24 cellular contexts compared by ENCODE assay signal in genomic region chr3:14520967-14521366, GRCh38. TPM values are rescaled to one million over a fixed set of nuclear protein-coding genes. Genes with fewer than 3 reads are reported as not detected.
A peak's percentile ranks its signal among the peaks of the same experiment; 100 is the strongest.
DNase-seq lines count a peak whose midpoint lies in the region; ATAC-seq, FAIRE-seq and TF ChIP-seq lines count a peak whose summit lies in the region.
"Had no signal": no experiment of that assay in that cellular context is flagged by ENCODE, and none has a peak within 500 bp of the region (broad histone marks: within the 10 kb centered on the region; RNA-seq: fewer than 3 reads in every experiment).

No MANE protein-coding gene starts in this region.

- peak; percentile 31 for DNase-seq in activated effector memory CD4-positive, alpha-beta T cell treated with anti-CD3 and anti-CD28 coated beads, Interleukin-2, amount 50 U/mL, for 16 hours
- no peak for DNase-seq in activated effector memory CD4-positive, alpha-beta T cell treated with Interleukin-2 at 50 U/mL for 16 hours
- DNase-seq in RWPE2 (ENCODE audit: low spot score), result peak; percentile 27
- DNase-seq in kidney, result peak; percentile 47
- peak; percentile 27 for DNase-seq in sciatic nerve (ENCODE audit: low spot score)
- no peak for DNase-seq in NCI-H2107 (lab: John Stamatoyannopoulos, UW)
- DNase-seq in cortex of kidney (lab: John Stamatoyannopoulos, UW), result no peak
- no peak for DNase-seq in tibial nerve (ENCODE audit: low spot score in 2 of 2)
- DNase-seq: activated CD4-positive, alpha-beta T cell treated with anti-CD3 and anti-CD28 coated beads for 36 hours; central memory CD4-positive, alpha-beta T cell; COR-L47; DMS79; GF-D8; kidney glomerular epithelial cell; naive thymus-derived CD8-positive, alpha-beta T cell; NCI-H446; NCI-H748 treated with DMSO at 0.1 percent for 48 hours; SIG-M5; stimulated activated CD4-positive, alpha-beta T cell treated with anti-CD3 and anti-CD28 coated beads, Interleukin-4, amount 100 ng/mL, for 4 hours had no signal

- ATAC-seq in RWPE2 (ENCODE audit: low read depth) (no peak), sciatic nerve (no peak)
- ATAC-seq: activated CD4-positive, alpha-beta T cell treated with anti-CD3 and anti-CD28 coated beads for 36 hours; esophagus mucosa; naive thymus-derived CD8-positive, alpha-beta T cell had no signal

- no peaks in the 10 kb centered on the region for H3K4me1 ChIP-seq in RWPE2 (ENCODE audit: insufficient read depth, poor library complexity, severe bottlenecking)
- H3K4me1 ChIP-seq in kidney (ENCODE audit: control insufficient read depth in 1 of 2, insufficient read depth in 1 of 2, low read depth in 1 of 2, low read length in 2 of 2), result no peaks in the 10 kb centered on the region
- peaks cover 0 to 16% (median 0%) of the 10 kb centered on the region in 4 donors for H3K4me1 ChIP-seq in tibial nerve

- intact Hi-C loops in kidney (cut with DNase I) (no loop called here), sciatic nerve (cut with DNase I) (no loop called here)

- H3K9me3 ChIP-seq in RWPE2 (ENCODE audit: severe bottlenecking), result no peaks in the 10 kb centered on the region
- no peaks in the 10 kb centered on the region for H3K9me3 ChIP-seq in kidney (ENCODE audit: control insufficient read depth in 1 of 2, low read length in 2 of 2)
- H3K9me3 ChIP-seq in tibial nerve, result no peaks in the 10 kb centered on the region

- no peak for TF ChIP-seq POLR2A in tibial nerve (IDR thresholded peaks at IDR 0.05)

- no peak for TF ChIP-seq CTCF in RWPE2 (IDR thresholded peaks at IDR 0.05; ENCODE audit: poor library complexity, severe bottlenecking)
- no peak for TF ChIP-seq CTCF in kidney (IDR thresholded peaks at IDR 0.05; ENCODE audit: borderline replicate concordance, extremely low read depth, insufficient read depth)
- no peak for TF ChIP-seq CTCF in tibial nerve (IDR thresholded peaks at IDR 0.05)

- WGBS in tibial nerve, 2 donors, result 89 to 94% methylated on average over 8 of the region's 8 CpGs

- H3K36me3 ChIP-seq in RWPE2 (ENCODE audit: low read depth) (no peaks in the 10 kb centered on the region), kidney (ENCODE audit: control insufficient read depth in 1 of 2, insufficient read depth in 2 of 2, low read length in 2 of 2) (no peaks in the 10 kb centered on the region), tibial nerve (no peaks in the 10 kb centered on the region)

- H3K27ac ChIP-seq in RWPE2 (ENCODE audit: poor library complexity, severe bottlenecking) (no peak overlapping the region), kidney (ENCODE audit: low read depth in 2 of 2, low read length in 2 of 2) (no peak overlapping the region), tibial nerve (no peak overlapping the region)
- H3K27ac ChIP-seq: C4-2B had no signal

- H3K4me3 ChIP-seq in RWPE2 (ENCODE audit: severe bottlenecking) (no peak overlapping the region), kidney (ENCODE audit: low read length in 2 of 2) (no peak overlapping the region), tibial nerve (no peak overlapping the region)
- H3K4me3 ChIP-seq: lung had no signal

- no peaks in the 10 kb centered on the region for H3K27me3 ChIP-seq in RWPE2 (ENCODE audit: insufficient read depth, poor library complexity, severe bottlenecking)
- H3K27me3 ChIP-seq in tibial nerve, result no peaks in the 10 kb centered on the region

- no peak for TF ChIP-seq EP300 in tibial nerve (IDR thresholded peaks at IDR 0.05)

- no peak overlapping the region for H3K9ac ChIP-seq in kidney (ENCODE audit: low read length in 2 of 2)

- no peak for FAIRE-seq in kidney (lab: Jason Lieb, UNC)

RNA-seq across cellular contexts. Expression of gene GRIP2, which starts 19.2 kb away (rescaled TPM):
- total RNA-seq in kidney (3.0 TPM), sciatic nerve (2.3 TPM), tibial nerve (1 to 10 TPM in 2 of 4 donors, under 1 TPM in 2; 0.21 to 1.5 (median 0.99) TPM)
- polyA plus RNA-seq in kidney (ENCODE audit: insufficient read depth, low read depth, low replicate concordance), result 3.2 TPM
- total RNA-seq: A172; activated CD4-positive, alpha-beta T cell treated with anti-CD3 and anti-CD28 coated beads for 36 hours; mononuclear cell; naive thymus-derived CD8-positive, alpha-beta T cell had no signal
- polyA plus RNA-seq: naive thymus-derived CD8-positive, alpha-beta T cell had no signal

Comparison
In these comparisons a context has a peak if more than half of its experiments do, and no peak if none do; other contexts are left out.
1. DNase-seq: peak in activated effector memory CD4-positive, alpha-beta T cell treated with anti-CD3 and anti-CD28 coated beads, Interleukin-2, amount 50 U/mL, for 16 hours (single experiment), RWPE2 (single experiment), kidney (single experiment) and sciatic nerve (single experiment); none in activated effector memory CD4-positive, alpha-beta T cell treated with Interleukin-2 at 50 U/mL for 16 hours (single experiment), NCI-H2107 (single experiment), cortex of kidney (single experiment) and tibial nerve (0 of 2).